In the genomic region with DNA sequence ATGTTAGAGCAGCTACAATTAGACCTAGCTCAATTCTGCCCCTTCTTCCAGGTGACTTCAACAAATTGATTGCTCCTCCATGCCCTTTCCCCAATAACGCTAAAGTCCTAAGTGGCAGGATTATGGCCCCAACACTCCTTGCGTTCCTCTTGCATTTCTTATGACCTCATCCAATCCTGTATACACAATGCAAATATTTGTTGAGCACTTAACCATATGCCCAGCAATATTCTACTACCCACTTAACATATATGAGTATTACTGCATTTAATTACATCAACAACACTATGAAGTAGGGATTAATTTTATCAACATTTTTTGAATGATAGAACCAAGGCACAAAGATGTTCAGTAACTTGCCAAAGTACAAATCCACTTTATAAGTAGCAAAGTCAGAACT, we compare ENCODE assay signal across 24 cellular contexts. TPM values are rescaled to one million over a fixed set of nuclear protein-coding genes. Genes with fewer than 3 reads are reported as not detected.
DNase-seq lines count a peak whose midpoint lies in the region; ATAC-seq, FAIRE-seq and TF ChIP-seq lines count a peak whose summit lies in the region.
"Had no signal": no experiment of that assay in that cellular context is flagged by ENCODE, and none has a peak within 500 bp of the region (broad histone marks: within the 10 kb centered on the region; RNA-seq: fewer than 3 reads in every experiment).

No MANE protein-coding gene starts in this region.

- H3K4me2 ChIP-seq in HepG2 (ENCODE audit: low read depth, low read length), result no peak overlapping the region
- H3K4me2 ChIP-seq: BLaER1, GM23338 had no signal

- POLR2A ChIA-PET in HepG2 (lab: Yijun Ruan, JAX), result no interaction called here

- no peak overlapping the region for H3K9ac ChIP-seq in HepG2 (ENCODE audit: insufficient read depth, low read depth, low read length)
- H3K9ac ChIP-seq: BLaER1 had no signal

- H3K27me3 ChIP-seq in HepG2 (ENCODE audit: control insufficient read depth in 1 of 2, insufficient read depth in 2 of 2, low read length in 2 of 2), result no peaks in the 10 kb centered on the region
- H3K27me3 ChIP-seq in right lobe of liver, result no peaks in the 10 kb centered on the region
- H3K27me3 ChIP-seq: BLaER1 had no signal

- H3K36me3 ChIP-seq in HepG2 (replicated peaks in 1 of 2; ENCODE audit: control insufficient read depth in 1 of 2, insufficient read depth in 2 of 2, low read length in 2 of 2) (no peaks in the 10 kb centered on the region), right lobe of liver (no peaks in the 10 kb centered on the region)
- H3K36me3 ChIP-seq: BLaER1 had no signal

- WGBS in HepG2 (ENCODE audit: low lambda C conversion rate), result 61% methylated on average over 2 of the region's 2 CpGs
- 92% methylated on average over 2 of the region's 2 CpGs for WGBS in right lobe of liver (ENCODE audit: insufficient coverage, low coverage, low lambda C conversion rate, missing lambda C conversion rate)

- no peaks in the 10 kb centered on the region for H4K20me1 ChIP-seq in HepG2 (ENCODE audit: insufficient read depth, low read length)
- H4K20me1 ChIP-seq: BLaER1 had no signal

- no peaks in the 10 kb centered on the region for H3K4me1 ChIP-seq in HepG2 (ENCODE audit: insufficient read depth, low read length)
- no peaks in the 10 kb centered on the region for H3K4me1 ChIP-seq in right lobe of liver
- H3K4me1 ChIP-seq: BLaER1, Caco-2 had no signal

- CTCF ChIA-PET in HepG2 (lab: Yijun Ruan, JAX; ENCODE audit: low intra/inter-chr PET ratio, low total read pairs), result no interaction called here

- no TSS peak for BruUV-seq in HepG2 (replicated peaks; lab: Mats Ljungman, UMichigan)

- H3K4me3 ChIP-seq in HepG2 (replicated peaks in 1 of 3; ENCODE audit: insufficient read depth in 1 of 3, low read depth in 2 of 3, low read length in 3 of 3) (no peak overlapping the region), right lobe of liver (no peak overlapping the region)
- H3K4me3 ChIP-seq: BLaER1, GM23338 had no signal

- TF ChIP-seq RAD21 in HepG2 (CRISPR knock-in tag; IDR thresholded peaks at IDR 0.05), result no peak

- H3K27ac ChIP-seq in HepG2 (ENCODE audit: extremely low read length, insufficient read depth, low read length), result no peak overlapping the region
- no peak overlapping the region for H3K27ac ChIP-seq in right lobe of liver
- H3K27ac ChIP-seq: 22Rv1, BLaER1, C4-2B had no signal

- TF ChIP-seq CTCF in HepG2 (CRISPR knock-in tag; IDR thresholded peaks at IDR 0.05), result no peak
- no peak for TF ChIP-seq CTCF in right lobe of liver (IDR thresholded peaks at IDR 0.05)

- in situ Hi-C loops in HepG2 (cut with HindIII; ENCODE audit: extremely low pct_ligation_motif_present, low pct_unique_long_range_greater_than_20kb), result no loop called here

- H3K9me3 ChIP-seq in HepG2 (ENCODE audit: low read length), result no peaks in the 10 kb centered on the region
- no peaks in the 10 kb centered on the region for H3K9me3 ChIP-seq in right lobe of liver
- H3K9me3 ChIP-seq: BLaER1, Caco-2 had no signal

- intact Hi-C loops in HepG2 (cut with micrococcal nuclease; ENCODE audit: unreplicated experiment) (no loop called here), right lobe of liver (cut with DNase I) (no loop called here)

- TF ChIP-seq EP300 in HepG2 (IDR thresholded peaks at IDR 0.05; ENCODE audit: low read depth in 2 of 2, low read length in 2 of 2), result no peak
- no peak for TF ChIP-seq EP300 in HepG2 (CRISPR knock-in tag; IDR thresholded peaks at IDR 0.05; ENCODE audit: borderline replicate concordance)

- no peak for FAIRE-seq in HepG2 (lab: Jason Lieb, UNC)
- FAIRE-seq: A204.1, GM12891, GM18507 had no signal

- no peak for TF ChIP-seq POLR2A in HepG2 (IDR thresholded peaks at IDR 0.05; ENCODE audit: insufficient read depth in 1 of 2, low read depth in 2 of 2, low read length in 2 of 2)
- TF ChIP-seq POLR2A in right lobe of liver (IDR thresholded peaks at IDR 0.05), result no peak

- no peaks in the 10 kb centered on the region for H3K79me2 ChIP-seq in HepG2 (ENCODE audit: insufficient read depth, low read length)

- no peak overlapping the region for H2AFZ ChIP-seq in HepG2 (ENCODE audit: low read length)
- H2AFZ ChIP-seq: GM23338 had no signal

- DNase-seq in DMS53 (lab: John Stamatoyannopoulos, UW), result peak; percentile 48
- no peak for DNase-seq in DMS53 treated with DMSO at 0.1 percent for 48 hours (lab: John Stamatoyannopoulos, UW; ENCODE audit: unreplicated experiment)
- no peak for DNase-seq in HepG2 (ENCODE audit: low spot score)
- DNase-seq in right lobe of liver, result no peak
- DNase-seq in NCI-H69 (lab: John Stamatoyannopoulos, UW), result peak; percentile 77
- no peak for DNase-seq in GM19238 (ENCODE audit: insufficient read length, low spot score)
- no peak for DNase-seq in NCI-H1417 (lab: John Stamatoyannopoulos, UW)
- DNase-seq: Caco-2; CD4-positive, CD25-positive, alpha-beta regulatory T cell; CD8-positive, alpha-beta T cell; DMS153; DMS79 treated with DMSO at 0.1 percent for 48 hours; GF-D8; H9; HFFc6 had no signal

- ATAC-seq in HepG2 (no peak), right lobe of liver (no peak), HG03039 (IDR thresholded peaks at IDR 0.05; ENCODE audit: unreplicated experiment) (no peak)
- ATAC-seq: CD8-positive, alpha-beta T cell; GM23338; HCT116 had no signal

TF ChIP-seq in HepG2, 621 proteins besides CTCF, POLR2A, EP300 and RAD21:
- TF ChIP-seq KDM4B (CRISPR knock-in tag; IDR thresholded peaks at IDR 0.05) (no peak), ATF7 (IDR thresholded peaks at IDR 0.05) (peak; percentile 45), ATF7 (CRISPR knock-in tag; IDR thresholded peaks at IDR 0.05) (no peak)
- TF ChIP-seq, protein P1, sequence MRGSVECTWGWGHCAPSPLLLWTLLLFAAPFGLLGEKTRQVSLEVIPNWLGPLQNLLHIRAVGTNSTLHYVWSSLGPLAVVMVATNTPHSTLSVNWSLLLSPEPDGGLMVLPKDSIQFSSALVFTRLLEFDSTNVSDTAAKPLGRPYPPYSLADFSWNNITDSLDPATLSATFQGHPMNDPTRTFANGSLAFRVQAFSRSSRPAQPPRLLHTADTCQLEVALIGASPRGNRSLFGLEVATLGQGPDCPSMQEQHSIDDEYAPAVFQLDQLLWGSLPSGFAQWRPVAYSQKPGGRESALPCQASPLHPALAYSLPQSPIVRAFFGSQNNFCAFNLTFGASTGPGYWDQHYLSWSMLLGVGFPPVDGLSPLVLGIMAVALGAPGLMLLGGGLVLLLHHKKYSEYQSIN (CRISPR knock-in tag; IDR thresholded peaks at IDR 0.05; ENCODE audit: borderline replicate concordance), result no peak
TF ChIP-seq in HepG2: peak in this region for 1.

RNA-seq across cellular contexts. Expression of a gene that starts 54.2 kb away (rescaled TPM):
- total RNA-seq in HepG2 (2016; rRNA removed; fragmentation: Illumina TruSeq; extraction: Trizol) (9.7 and 18.0 TPM in 2 replicates), right lobe of liver (1 to 10 TPM; 5.8 to 9.3 (median 6.5) TPM)
- 37.4 and 38.3 TPM in 2 replicates for total RNA-seq in HepG2 (2016; cell fraction: cytosol; rRNA removed; fragmentation: Illumina TruSeq; extraction: Trizol; ENCODE audit: low read depth)
- total RNA-seq in HepG2 (2016; cell fraction: insoluble cytoplasmic fraction; rRNA removed; fragmentation: Illumina TruSeq; extraction: Trizol), result 10.1 and 18.1 TPM in 2 replicates
- 18.0 and 18.6 TPM in 2 replicates for total RNA-seq in HepG2 (2016; cell fraction: membrane; rRNA removed; fragmentation: Illumina TruSeq; extraction: Trizol)
- 30.8 and 32.6 TPM in 2 replicates for total RNA-seq in HepG2 (2016; cell fraction: nucleus; rRNA removed; fragmentation: Illumina TruSeq; extraction: Trizol)
- 8.2 and 8.3 TPM in 2 replicates for polyA plus RNA-seq in HepG2 (2011; rRNA removed)
- 2.5 and 5.2 TPM in 2 replicates for polyA plus RNA-seq in HepG2 (2011; cell fraction: cytosol; rRNA removed)
- 8.0 and 11.9 TPM in 2 replicates for polyA plus RNA-seq in HepG2 (2011; cell fraction: nucleus; rRNA removed)
- 10.7 and 11.9 TPM in 2 replicates for polyA plus RNA-seq in HepG2 (2012)
- 0.49 and 0.54 TPM in 2 replicates for polyA plus RNA-seq in HepG2 (2016; cell fraction: cytosol; fragmentation: Illumina TruSeq; extraction: Trizol; ENCODE audit: low read depth)
- 4.7 and 5.0 TPM in 2 replicates for polyA plus RNA-seq in HepG2 (2016; cell fraction: insoluble cytoplasmic fraction; fragmentation: Illumina TruSeq; extraction: Trizol; ENCODE audit: low read depth)
- polyA plus RNA-seq in HepG2 (2016; cell fraction: membrane; fragmentation: Illumina TruSeq; extraction: Trizol; ENCODE audit: low read depth), result 1.3 and 1.4 TPM in 2 replicates
- 28.6 and 31.2 TPM in 2 replicates for polyA plus RNA-seq in HepG2 (2016; cell fraction: nucleus; fragmentation: Illumina TruSeq; extraction: Trizol; ENCODE audit: insufficient read depth, low read depth)
- 4.2 and 15.1 TPM in 2 replicates for polyA minus RNA-seq in HepG2 (2011; rRNA and poly(A)+ RNA removed; ENCODE audit: low replicate concordance)
- 17.1 and 25.4 TPM in 2 replicates for polyA minus RNA-seq in HepG2 (2011; cell fraction: cytosol; rRNA and poly(A)+ RNA removed)
- polyA minus RNA-seq in HepG2 (2011; cell fraction: nucleus; rRNA and poly(A)+ RNA removed), result 67.9 and 68.8 TPM in 2 replicates

Comparison
In these comparisons a context has a peak if more than half of its experiments do, and no peak if none do; other contexts are left out.
1. DNase-seq: peak in DMS53 (single experiment) and NCI-H69 (single experiment); none in DMS53 treated with DMSO at 0.1 percent for 48 hours (single experiment), HepG2 (single experiment), right lobe of liver (0 of 3), GM19238 (single experiment) and NCI-H1417 (0 of 3).